In the genomic region with DNA sequence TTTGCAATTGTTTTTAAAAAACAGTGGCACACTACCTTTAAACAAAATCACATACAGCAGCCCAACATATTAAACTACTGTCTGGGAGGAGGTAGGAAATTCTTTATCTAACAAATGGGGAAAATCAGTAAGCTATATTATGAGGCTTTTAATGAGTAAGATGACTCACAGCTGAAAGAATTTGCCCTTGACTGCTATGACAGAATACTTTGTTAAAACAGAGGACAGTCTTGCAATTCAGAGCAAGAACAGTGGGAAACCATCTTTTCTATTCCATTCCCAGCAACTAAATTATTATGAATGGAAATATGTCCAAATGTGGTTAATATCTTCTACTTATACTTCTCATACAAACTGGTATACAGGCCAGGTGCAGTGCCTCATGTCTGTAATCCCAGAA, we compare ENCODE assay signal across 11 cellular contexts. TPM values are rescaled to one million over a fixed set of nuclear protein-coding genes. Genes with fewer than 3 reads are reported as not detected.
A peak's percentile ranks its signal among the peaks of the same experiment; 100 is the strongest.
DNase-seq lines count a peak whose midpoint lies in the region; ATAC-seq and TF ChIP-seq lines count a peak whose summit lies in the region.
"Had no signal": no experiment of that assay in that cellular context is flagged by ENCODE, and none has a peak within 500 bp of the region (broad histone marks: within the 10 kb centered on the region; RNA-seq: fewer than 3 reads in every experiment).

No MANE protein-coding gene starts in this region.

- ATAC-seq in HG03280 (IDR thresholded peaks at IDR 0.05; ENCODE audit: unreplicated experiment) (no peak), GM18870 (IDR thresholded peaks at IDR 0.05; ENCODE audit: unreplicated experiment) (no peak)

- no peak overlapping the region for H3K9ac ChIP-seq in adipocyte (ENCODE audit: low read length)
- H3K9ac ChIP-seq in smooth muscle cell (ENCODE audit: low read depth), result no peak overlapping the region

- H3K27me3 ChIP-seq in adipocyte (replicated peaks; ENCODE audit: control insufficient read depth, insufficient read depth, low read length) (no peaks in the 10 kb centered on the region), smooth muscle cell (ENCODE audit: low read depth) (no peaks in the 10 kb centered on the region)
- H3K27me3 ChIP-seq: colonic mucosa had no signal

- H3K27ac ChIP-seq in smooth muscle cell (ENCODE audit: low read depth), result peak overlapping the region; percentile 35
- H3K27ac ChIP-seq: colonic mucosa had no signal

- H3K4me1 ChIP-seq in adipocyte (ENCODE audit: control insufficient read depth, insufficient read depth, low read length), result peaks cover 6% of the 10 kb centered on the region
- no peaks in the 10 kb centered on the region for H3K4me1 ChIP-seq in smooth muscle cell (ENCODE audit: low read depth)
- H3K4me1 ChIP-seq: colonic mucosa had no signal

- H3K4me2 ChIP-seq in smooth muscle cell, result no peak overlapping the region

- H3K79me2 ChIP-seq in smooth muscle cell (ENCODE audit: low read depth), result no peaks in the 10 kb centered on the region

- H3K36me3 ChIP-seq in adipocyte (ENCODE audit: control insufficient read depth, insufficient read depth, low read length, severe bottlenecking) (no peaks in the 10 kb centered on the region), smooth muscle cell (ENCODE audit: low read depth) (no peaks in the 10 kb centered on the region)
- H3K36me3 ChIP-seq: colonic mucosa had no signal

- TF ChIP-seq CTCF in fibroblast of villous mesenchyme (IDR thresholded peaks at IDR 0.05; ENCODE audit: insufficient read depth, low read depth, low read length) (no peak), smooth muscle cell (IDR thresholded peaks at IDR 0.05; ENCODE audit: borderline replicate concordance, insufficient read depth, poor library complexity, severe bottlenecking) (no peak)

- no peak overlapping the region for H3K4me3 ChIP-seq in adipocyte (ENCODE audit: low read length)
- no peak overlapping the region for H3K4me3 ChIP-seq in fibroblast of villous mesenchyme (ENCODE audit: low read depth, low read length)
- no peak overlapping the region for H3K4me3 ChIP-seq in smooth muscle cell
- H3K4me3 ChIP-seq: colonic mucosa had no signal

- no peaks in the 10 kb centered on the region for H3K9me3 ChIP-seq in adipocyte (ENCODE audit: control insufficient read depth, low read length)
- H3K9me3 ChIP-seq in smooth muscle cell (replicated peaks; ENCODE audit: low read depth), result no peaks in the 10 kb centered on the region
- H3K9me3 ChIP-seq: colonic mucosa had no signal

- H2AFZ ChIP-seq in smooth muscle cell (ENCODE audit: low read depth), result no peak overlapping the region

- peak; percentile 41 for DNase-seq in HCEC 1CT
- DNase-seq in adipocyte (ENCODE audit: low read depth), result peak; percentile 68
- DNase-seq in fibroblast of villous mesenchyme (ENCODE audit: low read depth), result peak; percentile 66
- no peak for DNase-seq in smooth muscle cell (lab: John Stamatoyannopoulos, UW; ENCODE audit: unreplicated experiment)
- no peak for DNase-seq in NCI-H2227 (lab: John Stamatoyannopoulos, UW; ENCODE audit: unreplicated experiment)
- DNase-seq: activated CD4-positive, alpha-beta T cell treated with anti-CD3 and anti-CD28 coated beads for 4 hours; colonic mucosa; DMS153; NCI-H748 treated with DMSO at 0.1 percent for 48 hours had no signal

- H3F3A ChIP-seq in smooth muscle cell (ENCODE audit: low read depth), result no peaks in the 10 kb centered on the region

- H4K20me1 ChIP-seq in smooth muscle cell (ENCODE audit: low read depth), result no peaks in the 10 kb centered on the region

RNA-seq across cellular contexts. Expression of a gene that starts 49.2 kb away (rescaled TPM):
- total RNA-seq in fibroblast of villous mesenchyme, result 27.4 and 31.5 TPM in 2 replicates
- 25.8 and 30.0 TPM in 2 replicates for total RNA-seq in smooth muscle cell
- polyA plus RNA-seq in smooth muscle cell, result 13.4 and 16.0 TPM in 2 replicates

Comparison
In these comparisons a context has a peak if more than half of its experiments do, and no peak if none do; other contexts are left out.
1. DNase-seq: peak in HCEC 1CT (single experiment), adipocyte (single experiment) and fibroblast of villous mesenchyme (single experiment); none in smooth muscle cell (single experiment) and NCI-H2227 (single experiment).